19 cellular contexts compared by ENCODE assay signal in the genomic region with DNA sequence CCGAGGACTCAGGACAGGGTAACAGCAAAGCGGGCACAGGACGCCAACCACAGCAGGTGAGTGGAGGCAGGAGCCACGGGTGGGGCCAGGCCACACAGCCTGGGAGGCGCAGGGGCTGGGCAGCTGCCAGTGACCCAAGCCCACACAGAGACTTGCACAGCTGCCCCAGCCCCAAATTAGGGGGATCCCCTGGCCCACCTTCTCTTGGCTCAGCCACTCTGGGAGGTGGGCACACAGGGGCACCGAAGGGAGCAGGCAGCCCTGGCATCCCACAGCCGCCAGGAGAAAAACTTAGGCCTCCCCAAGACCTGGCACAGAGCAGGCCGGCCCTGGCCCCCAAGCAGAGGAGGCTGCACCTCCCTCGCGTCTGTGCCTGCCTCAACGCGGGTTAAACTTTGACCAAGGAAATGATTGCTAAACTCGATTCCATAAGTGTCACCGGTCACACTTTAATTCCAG. TPM values are rescaled to one million over a fixed set of nuclear protein-coding genes. Genes with fewer than 3 reads are reported as not detected.
DNase-seq lines count a peak whose midpoint lies in the region; ATAC-seq and TF ChIP-seq lines count a peak whose summit lies in the region.
"Had no signal": no experiment of that assay in that cellular context is flagged by ENCODE, and none has a peak within 500 bp of the region (broad histone marks: within the 10 kb centered on the region; RNA-seq: fewer than 3 reads in every experiment).

A gene (plus strand): TSS at position 458 of the 459 bp plus-strand sequence. CDS start 337 bp downstream, outside the sequence.

- H3K4me3 ChIP-seq in heart left ventricle (no peak within 1 kb of the TSS), lower lobe of right lung (no peak within 1 kb of the TSS), sigmoid colon (no peak within 1 kb of the TSS)
- H3K4me3 ChIP-seq: A549; BLaER1 treated with 17β-estradiol and CSF1 and Interleukin-3, amounts not matched to agents 10 nM and 100 nM; GM23248 had no signal

- H3K4me1 ChIP-seq in heart left ventricle, result no peaks in the 10 kb centered on the region
- H3K4me1 ChIP-seq in lower lobe of right lung, result no peaks in the 10 kb centered on the region
- no peaks in the 10 kb centered on the region for H3K4me1 ChIP-seq in sigmoid colon
- H3K4me1 ChIP-seq: A549 had no signal

- H3K36me3 Mint-ChIP-seq in activated CD4-positive, alpha-beta memory T cell treated with anti-CD3 and anti-CD28 coated beads for 36 hours, result no peaks in the 10 kb centered on the region
- no peaks in the 10 kb centered on the region for H3K36me3 Mint-ChIP-seq in CD4-positive, alpha-beta T cell (ENCODE audit: low read depth)

- DNase-seq in Right ventricle myocardium inferior (ENCODE audit: missing footprints) (peak; percentile 47), heart left ventricle (no peak), iPS-NIHi11 (ENCODE audit: low spot score) (peak; percentile 7), lower lobe of right lung (peak; percentile 22), sigmoid colon (peak; percentile 39), H4 (ENCODE audit: low spot score) (no peak)
- no peak for DNase-seq in activated CD4-positive, alpha-beta memory T cell treated with anti-CD3 and anti-CD28 coated beads for 36 hours
- no peak for DNase-seq in CD4-positive, alpha-beta T cell
- DNase-seq: GF-D8, GM23248, KG1, NCI-H1436, NCI-H2029, NCI-H748 treated with DMSO at 0.1 percent for 48 hours, PC-3 had no signal

- H3K27ac ChIP-seq in heart left ventricle (no peak within 1 kb of the TSS), lower lobe of right lung (no peak within 1 kb of the TSS), sigmoid colon (no peak within 1 kb of the TSS)
- no peak within 1 kb of the TSS for H3K27ac ChIP-seq in CD4-positive, alpha-beta T cell (ENCODE audit: low read depth, low read length)
- H3K27ac ChIP-seq: A549; BLaER1 treated with 17β-estradiol and CSF1 and Interleukin-3, amounts not matched to agents 10 nM and 100 nM; GM23248 had no signal

- ATAC-seq in Right ventricle myocardium inferior (no peak), heart left ventricle (no peak), lower lobe of right lung (no peak)
- no peak for ATAC-seq in CD4-positive, alpha-beta T cell (ENCODE audit: poor library complexity)
- ATAC-seq: PC-3 had no signal

- no peaks in the 10 kb centered on the region for H3K4me1 Mint-ChIP-seq in activated CD4-positive, alpha-beta memory T cell treated with anti-CD3 and anti-CD28 coated beads for 36 hours (ENCODE audit: low read depth)
- no peaks in the 10 kb centered on the region for H3K4me1 Mint-ChIP-seq in CD4-positive, alpha-beta T cell (ENCODE audit: low read depth)

- WGBS in heart left ventricle, 4 donors, result 76 to 82% (median 80%) methylated on average over 12 to 14 of the region's 14 CpGs
- 37 to 69% methylated on average over 14 of the region's 14 CpGs for WGBS in sigmoid colon, 2 donors

- CTCF ChIA-PET in activated CD4-positive, alpha-beta memory T cell treated with anti-CD3 and anti-CD28 coated beads for 36 hours (lab: Charles Lee), result no interaction called here
- CTCF ChIA-PET in CD4-positive, alpha-beta T cell (lab: Charles Lee), result no interaction called here

- no peak within 1 kb of the TSS for H3K27ac Mint-ChIP-seq in activated CD4-positive, alpha-beta memory T cell treated with anti-CD3 and anti-CD28 coated beads for 36 hours
- H3K27ac Mint-ChIP-seq in CD4-positive, alpha-beta T cell, result no peak within 1 kb of the TSS

- intact Hi-C loops in Right ventricle myocardium inferior (cut with DNase I), result no loop called here
- intact Hi-C loops in heart left ventricle (cut with DNase I), result no loop called here
- intact Hi-C loops in lower lobe of right lung (cut with DNase I), result no loop called here
- intact Hi-C loops in sigmoid colon (cut with DNase I), result no loop called here
- intact Hi-C loops in activated CD4-positive, alpha-beta memory T cell treated with anti-CD3 and anti-CD28 coated beads for 36 hours (cut with micrococcal nuclease), result no loop called here
- intact Hi-C loops in CD4-positive, alpha-beta T cell (cut with DNase I, micrococcal nuclease), result no loop called here

- H3K4me3 Mint-ChIP-seq in activated CD4-positive, alpha-beta memory T cell treated with anti-CD3 and anti-CD28 coated beads for 36 hours, result no peak within 1 kb of the TSS
- H3K4me3 Mint-ChIP-seq in CD4-positive, alpha-beta T cell, result no peak within 1 kb of the TSS

- TF ChIP-seq CTCF in heart left ventricle (IDR thresholded peaks at IDR 0.05) (no peak), lower lobe of right lung (IDR thresholded peaks at IDR 0.05) (no peak), sigmoid colon (IDR thresholded peaks at IDR 0.05) (no peak)
- no peak for TF ChIP-seq CTCF in CD4-positive, alpha-beta T cell (IDR thresholded peaks at IDR 0.05)

- H3K27me3 ChIP-seq in heart left ventricle (peaks cover 0 to 5% (median 0%) of the 10 kb centered on the region in 9 donors), lower lobe of right lung (ENCODE audit: low read depth) (no peaks in the 10 kb centered on the region), sigmoid colon (no peaks in the 10 kb centered on the region)
- H3K27me3 ChIP-seq in CD4-positive, alpha-beta T cell (ENCODE audit: control insufficient read depth, insufficient read depth, low read length), result peaks cover 4% of the 10 kb centered on the region
- H3K27me3 ChIP-seq: BLaER1 treated with 17β-estradiol and CSF1 and Interleukin-3, amounts not matched to agents 10 nM and 100 nM had no signal

- POLR2A ChIA-PET in activated CD4-positive, alpha-beta memory T cell treated with anti-CD3 and anti-CD28 coated beads for 36 hours (lab: Charles Lee), result no interaction called here
- POLR2A ChIA-PET in CD4-positive, alpha-beta T cell (lab: Charles Lee), result no interaction called here

- H3K9me3 Mint-ChIP-seq in activated CD4-positive, alpha-beta memory T cell treated with anti-CD3 and anti-CD28 coated beads for 36 hours, result peaks cover 10% of the 10 kb centered on the region
- peaks cover 15% of the 10 kb centered on the region for H3K9me3 Mint-ChIP-seq in CD4-positive, alpha-beta T cell

- H3K27me3 Mint-ChIP-seq in activated CD4-positive, alpha-beta memory T cell treated with anti-CD3 and anti-CD28 coated beads for 36 hours, result peaks cover 11% of the 10 kb centered on the region
- H3K27me3 Mint-ChIP-seq in CD4-positive, alpha-beta T cell, result no peaks in the 10 kb centered on the region

- H3K9me3 ChIP-seq in heart left ventricle, result peaks cover 0 to 24% (median 3%) of the 10 kb centered on the region in 12 donors
- H3K9me3 ChIP-seq in lower lobe of right lung, result peaks cover 13% of the 10 kb centered on the region
- peaks cover 0 to 10% (median 0%) of the 10 kb centered on the region in 4 donors for H3K9me3 ChIP-seq in sigmoid colon
- H3K9me3 ChIP-seq in CD4-positive, alpha-beta T cell (ENCODE audit: control insufficient read depth, low read length), result peaks cover 3% of the 10 kb centered on the region

- TF ChIP-seq EP300 in sigmoid colon (IDR thresholded peaks at IDR 0.05), result no peak

- H3K36me3 ChIP-seq in heart left ventricle, result no peaks in the 10 kb centered on the region
- no peaks in the 10 kb centered on the region for H3K36me3 ChIP-seq in lower lobe of right lung
- no peaks in the 10 kb centered on the region for H3K36me3 ChIP-seq in sigmoid colon
- H3K36me3 ChIP-seq: BLaER1 treated with 17β-estradiol and CSF1 and Interleukin-3, amounts not matched to agents 10 nM and 100 nM had no signal

- no peak for TF ChIP-seq POLR2A in heart left ventricle (IDR thresholded peaks at IDR 0.05)
- TF ChIP-seq POLR2A in sigmoid colon (IDR thresholded peaks at IDR 0.05), result no peak

RNA-seq across cellular contexts. Expression of the gene that starts here (rescaled TPM):
- not detected for total RNA-seq in Right ventricle myocardium inferior
- not detected for total RNA-seq in heart left ventricle
- polyA plus RNA-seq in heart left ventricle, result not detected
- total RNA-seq in lower lobe of right lung, result not detected
- not detected for total RNA-seq in sigmoid colon
- polyA plus RNA-seq in sigmoid colon, result not detected
- not detected in 2 replicates for total RNA-seq in H4 (2014; rRNA removed; shearing (Covaris generic))
- total RNA-seq in activated CD4-positive, alpha-beta memory T cell treated with anti-CD3 and anti-CD28 coated beads for 36 hours, result not detected
- total RNA-seq in CD4-positive, alpha-beta T cell, result not detected
- total RNA-seq: Daoy, GM23248, NCI-H460, PC-3 had no signal
- polyA plus RNA-seq: A549, GM23248 had no signal

Comparison
In these comparisons a context has a peak if more than half of its experiments do, and no peak if none do; other contexts are left out.
1. Peak in DNase-seq in Right ventricle myocardium inferior; RNA of the gene not detected or under 1 TPM.
2. Peak in DNase-seq in lower lobe of right lung; RNA of the gene not detected or under 1 TPM.
3. Peak in DNase-seq in sigmoid colon; RNA of the gene not detected or under 1 TPM.